ENCODE assay signal across 1 cellular context in genomic region chr12:95182868-95183415, GRCh38.
TF ChIP-seq lines count a peak whose summit lies in the region.

No MANE protein-coding gene starts in this region.

TF ChIP-seq in GM23338, 12 proteins besides CTCF, POLR2A, EP300 and RAD21 (continued from another document):
- TF ChIP-seq ZNF462 (CRISPR knock-in tag; IDR thresholded peaks at IDR 0.05) = no peak
- TF ChIP-seq ZNF331 (CRISPR knock-in tag; IDR thresholded peaks at IDR 0.05; ENCODE audit: low read depth) = no peak
- no peak for TF ChIP-seq EZH2 (IDR thresholded peaks at IDR 0.05; ENCODE audit: low read depth, unreplicated experiment)
- TF ChIP-seq ZNF114 (CRISPR knock-in tag; IDR thresholded peaks at IDR 0.05) = no peak
